ENCODE assay signal across 8 cellular contexts in the genomic region with DNA sequence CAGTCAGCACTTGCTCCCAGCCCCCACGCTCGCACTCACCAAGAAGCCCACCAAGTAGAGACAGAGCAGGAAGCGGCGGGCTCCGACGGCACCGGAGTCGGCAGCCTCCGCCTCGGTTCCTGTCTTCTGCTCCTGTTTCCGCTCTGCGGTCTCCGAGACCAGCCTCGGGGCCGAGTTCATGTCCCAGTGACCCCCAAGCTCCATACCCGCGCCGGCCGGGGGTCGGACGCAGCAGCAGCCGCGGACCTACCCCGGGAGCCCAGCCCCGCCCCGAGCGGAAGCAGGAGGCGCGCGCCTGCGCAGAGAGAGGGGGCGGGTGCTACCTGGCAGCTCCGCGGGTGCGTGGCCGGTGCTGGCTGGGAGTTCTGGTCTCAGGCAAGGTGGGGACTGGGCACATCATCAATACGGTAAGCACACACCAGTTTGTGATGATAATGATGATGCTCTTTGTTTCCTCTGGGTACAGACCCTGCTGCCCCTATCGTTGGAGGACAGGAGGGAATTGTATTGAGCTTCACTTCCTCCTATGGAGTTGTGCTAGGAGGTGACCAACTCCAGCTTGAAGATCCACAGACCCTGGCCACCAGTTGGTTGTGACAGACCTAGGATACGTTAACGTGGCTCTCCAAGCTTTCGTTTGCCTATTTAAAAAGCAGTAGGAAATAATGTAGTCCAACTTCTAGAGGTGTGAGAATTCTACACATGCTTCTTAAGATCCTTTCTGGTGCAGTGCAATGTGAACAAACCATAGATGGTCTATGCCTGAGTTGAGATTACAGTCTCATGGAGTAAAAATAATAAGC. TPM values are rescaled to one million over a fixed set of nuclear protein-coding genes. Genes with fewer than 3 reads are reported as not detected.
A peak's percentile ranks its signal among the peaks of the same experiment; 100 is the strongest.
DNase-seq lines count a peak whose midpoint lies in the region; ATAC-seq and TF ChIP-seq lines count a peak whose summit lies in the region.

No MANE protein-coding gene starts in this region.

- H3K4me1 ChIP-seq in SJCRH30 (no peaks in the 10 kb centered on the region; the same call in 1 of the 2 replicates), thoracic aorta (ENCODE audit: control insufficient read depth in 1 of 2, low read depth in 2 of 2) (peaks cover 10 to 24% of the 10 kb centered on the region in 2 donors)

- H3K27ac ChIP-seq in SJCRH30 (peak overlapping the region; percentile 42), thoracic aorta (peak overlapping the region; percentile 56 to 66)

- DNase-seq in ELF-1 (ENCODE audit: low read depth, low spot score) = peak; percentile 87
- peak; percentile 79 to 81 for DNase-seq in SJCRH30
- DNase-seq in activated naive CD4-positive, alpha-beta T cell treated with Interleukin-2 at 50 U/mL for 16 hours = peak; percentile 89
- peak; percentile 83 for DNase-seq in glomerular visceral epithelial cell (ENCODE audit: extremely low spot score)
- peak; percentile 55 for DNase-seq in omental fat pad (ENCODE audit: low spot score)
- DNase-seq in thoracic aorta (ENCODE audit: low spot score) = peak; percentile 33

- peak overlapping the region; percentile 76 for H3K4me3 ChIP-seq in SJCRH30
- peak overlapping the region; percentile 91 for H3K4me3 ChIP-seq in thoracic aorta

- TF ChIP-seq CTCF in omental fat pad (IDR thresholded peaks at IDR 0.05) = no peak
- TF ChIP-seq CTCF in thoracic aorta (IDR thresholded peaks at IDR 0.05) = no peak

- H3K36me3 ChIP-seq in SJCRH30 (peaks cover 3% of the 10 kb centered on the region), thoracic aorta (no peaks in the 10 kb centered on the region)

- TF ChIP-seq RAD21 in Ishikawa (IDR thresholded peaks at IDR 0.05; ENCODE audit: low read depth) = no peak

- H3K27me3 ChIP-seq in SJCRH30 = no peaks in the 10 kb centered on the region
- no peaks in the 10 kb centered on the region for H3K27me3 ChIP-seq in thoracic aorta (replicated peaks; ENCODE audit: insufficient read depth)

- H3K9me3 ChIP-seq in SJCRH30 (replicated peaks) (no peaks in the 10 kb centered on the region), thoracic aorta (no peaks in the 10 kb centered on the region)

- TF ChIP-seq EP300 in Ishikawa (IDR thresholded peaks at IDR 0.05; ENCODE audit: borderline replicate concordance) = no peak

- ATAC-seq in GM21717 (IDR thresholded peaks at IDR 0.05; ENCODE audit: unreplicated experiment) (peak; percentile 96), omental fat pad (ENCODE audit: low FRiP score) (peak; percentile 82), thoracic aorta (ENCODE audit: insufficient number of reproducible peaks, low FRiP score, low read depth) (no peak)

TF ChIP-seq in Ishikawa, 13 proteins besides CTCF, POLR2A, EP300 and RAD21:
- TF ChIP-seq ZBTB7A (IDR thresholded peaks at IDR 0.05; ENCODE audit: low read depth) (peak; percentile 28; the same call in 1 of the 2 replicates), REST (IDR thresholded peaks at IDR 0.05; ENCODE audit: low read depth) (no peak), TAF1 (IDR thresholded peaks at IDR 0.05; ENCODE audit: low read depth) (peak; percentile 74)

RNA-seq across cellular contexts. Expression of gene TMEM182, which starts 25.0 kb away (rescaled TPM):
- total RNA-seq in SJCRH30 (2014; rRNA removed; shearing (Covaris generic)) = 6.7 and 7.5 TPM in 2 replicates
- total RNA-seq in omental fat pad (1 to 10 TPM; 1.3 to 2.4 (median 1.5) TPM), thoracic aorta (1 to 10 TPM; 2.5 to 3.1 TPM)

Comparison
In these comparisons a context has a peak if more than half of its experiments do, and no peak if none do; other contexts are left out.
1. DNase-seq: peak in every context shown above with its lines; median percentile 89 in activated naive CD4-positive, alpha-beta T cell treated with Interleukin-2 at 50 U/mL for 16 hours; 87 in ELF-1; 83 in glomerular visceral epithelial cell; 80 in SJCRH30; 55 in omental fat pad; 33 in thoracic aorta.